ENCODE assay signal across 11 cellular contexts in the genomic region with DNA sequence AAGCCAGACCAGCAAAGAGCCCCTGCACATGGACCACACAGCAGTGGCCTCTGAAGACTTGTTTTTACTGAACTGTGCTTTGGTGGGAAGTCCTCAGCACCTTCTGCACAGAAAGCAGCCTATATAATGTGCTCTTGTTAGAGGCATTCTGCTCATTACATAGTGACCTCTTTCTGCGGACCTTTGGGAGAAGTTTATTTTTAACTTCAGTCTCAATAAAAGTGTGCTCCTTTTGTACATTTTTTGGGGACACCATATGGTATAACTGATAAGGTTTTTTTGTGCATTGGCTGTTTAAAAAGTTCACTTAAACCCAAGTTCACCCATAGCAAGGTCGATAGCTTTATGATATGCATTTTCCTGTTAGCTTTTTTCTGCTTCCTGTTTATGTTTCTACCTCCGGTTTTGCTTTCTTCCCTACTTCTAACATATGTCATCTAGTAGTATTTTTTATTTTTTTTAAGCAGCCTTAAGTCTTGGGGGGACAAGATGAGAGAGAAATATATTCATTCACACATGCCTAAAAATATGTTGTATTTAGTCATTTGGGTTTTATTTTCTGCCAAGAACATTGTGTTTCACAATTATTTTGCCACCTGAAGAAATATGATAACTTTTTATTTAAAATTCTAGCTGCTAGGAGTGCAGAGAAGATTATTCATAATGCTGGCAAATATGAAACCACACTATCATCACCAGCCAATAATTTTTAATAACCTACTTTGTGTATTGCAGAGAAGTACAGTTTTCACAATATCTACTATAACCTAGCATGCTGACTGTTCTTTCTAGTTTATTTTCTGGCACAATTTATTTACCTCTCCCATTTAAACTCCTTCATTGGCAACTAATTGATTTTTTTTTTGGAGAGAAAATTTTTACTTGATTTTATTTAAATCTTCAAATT. TPM values are rescaled to one million over a fixed set of nuclear protein-coding genes. Genes with fewer than 3 reads are reported as not detected.
DNase-seq lines count a peak whose midpoint lies in the region; ATAC-seq and TF ChIP-seq lines count a peak whose summit lies in the region.
"Had no signal": no experiment of that assay in that cellular context is flagged by ENCODE, and none has a peak within 500 bp of the region (broad histone marks: within the 10 kb centered on the region; RNA-seq: fewer than 3 reads in every experiment).

No MANE protein-coding gene starts in this region.

- DNase-seq in SK-N-SH (no peak), choroid plexus epithelial cell (ENCODE audit: low read depth) (peak; percentile 35), progenitor cell of endocrine pancreas (ENCODE audit: low spot score, unreplicated experiment) (no peak), coronary artery (ENCODE audit: low spot score) (no peak)
- DNase-seq: GOT3, trophoblast cell had no signal

- H3K4me1 Mint-ChIP-seq in progenitor cell of endocrine pancreas (ENCODE audit: low read depth): peaks cover 52% of the 10 kb centered on the region

- no peaks in the 10 kb centered on the region for H3K36me3 Mint-ChIP-seq in progenitor cell of endocrine pancreas (ENCODE audit: insufficient read depth)

- H3F3A ChIP-seq in SK-N-SH (replicated peaks; ENCODE audit: insufficient read depth): peaks cover 6% of the 10 kb centered on the region

- no peaks in the 10 kb centered on the region for H3K27me3 ChIP-seq in SK-N-SH (ENCODE audit: insufficient read depth)
- H3K27me3 ChIP-seq: cardiac muscle cell had no signal

- TF ChIP-seq EP300 in SK-N-SH (IDR thresholded peaks at IDR 0.05; ENCODE audit: borderline replicate concordance in 1 of 2, low read depth in 1 of 2, low read length in 1 of 2): no peak

- no peaks in the 10 kb centered on the region for H3K9me2 ChIP-seq in SK-N-SH

- no peak overlapping the region for H2AFZ ChIP-seq in SK-N-SH (ENCODE audit: low read depth)

- peaks cover 5% of the 10 kb centered on the region for H3K9me3 Mint-ChIP-seq in progenitor cell of endocrine pancreas (ENCODE audit: low read depth)

- POLR2A ChIA-PET in SK-N-SH (lab: Yijun Ruan, JAX): no interaction called here

- no peak overlapping the region for H3K4me3 ChIP-seq in SK-N-SH (ENCODE audit: low read depth in 2 of 2, low read length in 1 of 2)
- H3K4me3 ChIP-seq in choroid plexus epithelial cell (ENCODE audit: low read depth, low read length): no peak overlapping the region
- no peak overlapping the region for H3K4me3 ChIP-seq in coronary artery
- H3K4me3 ChIP-seq: cardiac muscle cell had no signal

- H3K27ac ChIP-seq in SK-N-SH (ENCODE audit: low read depth in 2 of 2, low read length in 1 of 2) (no peak overlapping the region), KOPT-K1 (ENCODE audit: low read depth, low read length, poor library complexity, severe bottlenecking) (peak overlapping the region; percentile 12), coronary artery (no peak overlapping the region)
- H3K27ac ChIP-seq: cardiac muscle cell had no signal

- no peaks in the 10 kb centered on the region for H3K79me2 ChIP-seq in SK-N-SH (ENCODE audit: insufficient read depth)

- peak overlapping the region; percentile 88 for H3K27ac Mint-ChIP-seq in progenitor cell of endocrine pancreas

- H3K4me1 ChIP-seq in SK-N-SH (ENCODE audit: control insufficient read depth in 1 of 2, insufficient read depth in 2 of 2, low read depth in 1 of 2, low read length in 1 of 2): no peaks in the 10 kb centered on the region; a peak in 2 of 4 replicates

- H3K27me3 Mint-ChIP-seq in progenitor cell of endocrine pancreas: no peaks in the 10 kb centered on the region

- CTCF ChIA-PET in SK-N-SH (lab: Yijun Ruan, JAX): interaction anchor here (1.0 to 2.4 kb wide), 4 partner anchors 22 to 38 kb away, joined by 3 to 9 read pairs (median 6); no protein-coding TSS in a partner anchor

- no peak overlapping the region for H3K4me3 Mint-ChIP-seq in progenitor cell of endocrine pancreas (ENCODE audit: low read depth)

- no peak overlapping the region for H3K4me2 ChIP-seq in SK-N-SH

- no peak for TF ChIP-seq RAD21 in SK-N-SH (IDR thresholded peaks at IDR 0.05; ENCODE audit: low read length)

- 45% methylated on average over 3 of the region's 3 CpGs for WGBS in SK-N-SH (ENCODE audit: low lambda C conversion rate)

- no peaks in the 10 kb centered on the region for H3K36me3 ChIP-seq in SK-N-SH (replicated peaks in 1 of 2; ENCODE audit: control insufficient read depth in 1 of 2, insufficient read depth in 2 of 2, low read length in 1 of 2)
- H3K36me3 ChIP-seq in KOPT-K1 (ENCODE audit: insufficient read depth, low read length): no peaks in the 10 kb centered on the region
- H3K36me3 ChIP-seq: cardiac muscle cell had no signal

- H3K9ac ChIP-seq in SK-N-SH: no peak overlapping the region

- H3K9me3 ChIP-seq in SK-N-SH (no peaks in the 10 kb centered on the region), KOPT-K1 (ENCODE audit: insufficient read depth, low read length, poor library complexity, severe bottlenecking) (no peaks in the 10 kb centered on the region)

- no peaks in the 10 kb centered on the region for H4K20me1 ChIP-seq in SK-N-SH (ENCODE audit: insufficient read depth)

- no peak for TF ChIP-seq CTCF in SK-N-SH (IDR thresholded peaks at IDR 0.05)
- no peak for TF ChIP-seq CTCF in choroid plexus epithelial cell (conservative IDR thresholded peaks at IDR 0.05; ENCODE audit: low read depth, low read length)
- TF ChIP-seq CTCF in progenitor cell of endocrine pancreas (IDR thresholded peaks at IDR 0.05; ENCODE audit: unreplicated experiment): no peak
- TF ChIP-seq CTCF in coronary artery (IDR thresholded peaks at IDR 0.05): no peak

- ATAC-seq in SK-N-SH treated with all-trans-retinoic acid at 6 μM for 48 hours (0 out of 3 replicates have a peak, but pooled peaks have one; percentile 40), HG03097 (IDR thresholded peaks at IDR 0.05; ENCODE audit: low FRiP score, unreplicated experiment) (no peak), GM21390 (IDR thresholded peaks at IDR 0.05; ENCODE audit: unreplicated experiment) (no peak)

TF ChIP-seq in SK-N-SH treated with all-trans-retinoic acid at 6 μM for 48 hours, 23 proteins besides CTCF, POLR2A, EP300 and RAD21 (continues in another document):
- TF ChIP-seq ZNF70 (CRISPR knock-in tag; IDR thresholded peaks at IDR 0.05): no peak
- TF ChIP-seq TSHZ2 (CRISPR knock-in tag; IDR thresholded peaks at IDR 0.05): no peak

TF ChIP-seq in SK-N-SH, 30 proteins besides CTCF, POLR2A, EP300 and RAD21 (continues in another document):
- TF ChIP-seq NFIC (IDR thresholded peaks at IDR 0.05; ENCODE audit: borderline replicate concordance): no peak
- no peak for TF ChIP-seq CHD2 (IDR thresholded peaks at IDR 0.05; ENCODE audit: low read length, partially characterized antibody)
- TF ChIP-seq YY1 (IDR thresholded peaks at IDR 0.05; ENCODE audit: low read depth): no peak
- no peak for TF ChIP-seq ELF1 (IDR thresholded peaks at IDR 0.05)
- TF ChIP-seq RCOR1 (IDR thresholded peaks at IDR 0.05; ENCODE audit: low read length): no peak
- no peak for TF ChIP-seq FOSL2 (IDR thresholded peaks at IDR 0.05; ENCODE audit: borderline replicate concordance, low read depth)
- no peak for TF ChIP-seq SIN3A (IDR thresholded peaks at IDR 0.05; ENCODE audit: borderline replicate concordance, low read depth, low read length)
- TF ChIP-seq, protein P1, sequence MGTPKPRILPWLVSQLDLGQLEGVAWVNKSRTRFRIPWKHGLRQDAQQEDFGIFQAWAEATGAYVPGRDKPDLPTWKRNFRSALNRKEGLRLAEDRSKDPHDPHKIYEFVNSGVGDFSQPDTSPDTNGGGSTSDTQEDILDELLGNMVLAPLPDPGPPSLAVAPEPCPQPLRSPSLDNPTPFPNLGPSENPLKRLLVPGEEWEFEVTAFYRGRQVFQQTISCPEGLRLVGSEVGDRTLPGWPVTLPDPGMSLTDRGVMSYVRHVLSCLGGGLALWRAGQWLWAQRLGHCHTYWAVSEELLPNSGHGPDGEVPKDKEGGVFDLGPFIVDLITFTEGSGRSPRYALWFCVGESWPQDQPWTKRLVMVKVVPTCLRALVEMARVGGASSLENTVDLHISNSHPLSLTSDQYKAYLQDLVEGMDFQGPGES (IDR thresholded peaks at IDR 0.05; ENCODE audit: low read depth, low read length): no peak
- no peak for TF ChIP-seq USF2 (IDR thresholded peaks at IDR 0.05; ENCODE audit: borderline replicate concordance, low read depth, low read length)
- TF ChIP-seq JUND (IDR thresholded peaks at IDR 0.05): no peak
- TF ChIP-seq, protein P2, sequence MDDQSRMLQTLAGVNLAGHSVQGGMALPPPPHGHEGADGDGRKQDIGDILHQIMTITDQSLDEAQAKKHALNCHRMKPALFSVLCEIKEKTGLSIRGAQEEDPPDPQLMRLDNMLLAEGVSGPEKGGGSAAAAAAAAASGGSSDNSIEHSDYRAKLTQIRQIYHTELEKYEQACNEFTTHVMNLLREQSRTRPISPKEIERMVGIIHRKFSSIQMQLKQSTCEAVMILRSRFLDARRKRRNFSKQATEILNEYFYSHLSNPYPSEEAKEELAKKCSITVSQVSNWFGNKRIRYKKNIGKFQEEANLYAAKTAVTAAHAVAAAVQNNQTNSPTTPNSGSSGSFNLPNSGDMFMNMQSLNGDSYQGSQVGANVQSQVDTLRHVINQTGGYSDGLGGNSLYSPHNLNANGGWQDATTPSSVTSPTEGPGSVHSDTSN (IDR thresholded peaks at IDR 0.05): no peak

RNA-seq across cellular contexts. Expression of gene SLC19A2, which starts 22.9 kb away (rescaled TPM):
- 3.4 and 5.5 TPM in 2 replicates for polyA plus RNA-seq in SK-N-SH (2012; rRNA removed)
- 3.9 and 4.3 TPM in 2 replicates for polyA plus RNA-seq in SK-N-SH (2012; cell fraction: cytosol; rRNA removed)
- 2.7 and 6.1 TPM in 2 replicates for polyA plus RNA-seq in SK-N-SH (2012; cell fraction: nucleus; rRNA removed)
- total RNA-seq in progenitor cell of endocrine pancreas: 18.1 and 19.5 TPM in 2 replicates
